In genomic region chr12:54680374-54680773, GRCh38 we compare ENCODE assay signal across 8 cellular contexts. TPM values are rescaled to one million over a fixed set of nuclear protein-coding genes. Genes with fewer than 3 reads are reported as not detected.
DNase-seq lines count a peak whose midpoint lies in the region; ATAC-seq and TF ChIP-seq lines count a peak whose summit lies in the region.

No MANE protein-coding gene starts in this region.

- H3K36me3 Mint-ChIP-seq in activated T-cell treated with anti-CD3 and anti-CD28 coated beads, Interleukin-2, amount 50 U/mL, for 24 hours (ENCODE audit: low read depth) = no peaks in the 10 kb centered on the region

- H3K27ac Mint-ChIP-seq in activated T-cell treated with anti-CD3 and anti-CD28 coated beads, Interleukin-2, amount 50 U/mL, for 24 hours = no peak overlapping the region

- POLR2A ChIA-PET in RWPE1 (lab: Yijun Ruan, JAX; ENCODE audit: low non-redundant PET) = no interaction called here

- H3K4me3 Mint-ChIP-seq in activated T-cell treated with anti-CD3 and anti-CD28 coated beads, Interleukin-2, amount 50 U/mL, for 24 hours = no peak overlapping the region

- H3K4me3 ChIP-seq in epithelial cell of proximal tubule (ENCODE audit: low read depth, low read length) = no peak overlapping the region

- H3K9me3 Mint-ChIP-seq in activated T-cell treated with anti-CD3 and anti-CD28 coated beads, Interleukin-2, amount 50 U/mL, for 24 hours = no peaks in the 10 kb centered on the region

- H3K27ac ChIP-seq in RWPE1 = no peak overlapping the region

- ATAC-seq in HG02884 (IDR thresholded peaks at IDR 0.05; ENCODE audit: unreplicated experiment) (peak; percentile 85), HG03571 (IDR thresholded peaks at IDR 0.05; ENCODE audit: unreplicated experiment) (no peak)

- TF ChIP-seq CTCF in RWPE1 (conservative IDR thresholded peaks at IDR 0.05; ENCODE audit: low read depth) = peak; percentile 24; the same call in 1 of the 2 replicates
- TF ChIP-seq CTCF in epithelial cell of proximal tubule (conservative IDR thresholded peaks at IDR 0.05; ENCODE audit: low read depth, low read length) = peak; percentile 59

- H3K4me1 Mint-ChIP-seq in activated T-cell treated with anti-CD3 and anti-CD28 coated beads, Interleukin-2, amount 50 U/mL, for 24 hours (ENCODE audit: low read depth) = no peaks in the 10 kb centered on the region

- H3K27me3 Mint-ChIP-seq in activated T-cell treated with anti-CD3 and anti-CD28 coated beads, Interleukin-2, amount 50 U/mL, for 24 hours = peaks cover 67% of the 10 kb centered on the region

- CTCF ChIA-PET in RWPE1 (lab: Yijun Ruan, JAX) = interaction anchor here (0.6 to 1.5 kb wide), 3 partner anchors 22 to 524 kb away, joined by 4 read pairs; no protein-coding TSS in a partner anchor

- DNase-seq in activated T-cell treated with anti-CD3 and anti-CD28 coated beads for 24 hours (ENCODE audit: low read depth) = peak; percentile 14
- no peak for DNase-seq in activated T-cell treated with anti-CD3 and anti-CD28 coated beads, Interleukin-2, amount 50 U/mL, for 24 hours
- DNase-seq in RWPE1 (ENCODE audit: low spot score) = peak; percentile 37
- DNase-seq in epithelial cell of proximal tubule (ENCODE audit: low read depth) = no peak
- DNase-seq in stimulated activated CD4-positive, alpha-beta T cell treated with anti-CD3 and anti-CD28 coated beads, Interleukin-15, amount 100 ng/mL, for 24 hours = peak; percentile 56
- no peak for DNase-seq in NCI-H128 (lab: John Stamatoyannopoulos, UW; ENCODE audit: unreplicated experiment)

RNA-seq across cellular contexts. Expression of gene DCD, which starts 32.2 kb away (rescaled TPM):
- not detected in 2 replicates for total RNA-seq in epithelial cell of proximal tubule

RNA-seq across cellular contexts. Expression of gene LACRT, which starts 45.7 kb away (rescaled TPM):
- not detected in 2 replicates for total RNA-seq in epithelial cell of proximal tubule

Comparison
In these comparisons a context has a peak if more than half of its experiments do, and no peak if none do; other contexts are left out.
1. DNase-seq: peak in activated T-cell treated with anti-CD3 and anti-CD28 coated beads for 24 hours (single experiment), RWPE1 (single experiment) and stimulated activated CD4-positive, alpha-beta T cell treated with anti-CD3 and anti-CD28 coated beads, Interleukin-15, amount 100 ng/mL, for 24 hours (single experiment); none in activated T-cell treated with anti-CD3 and anti-CD28 coated beads, Interleukin-2, amount 50 U/mL, for 24 hours (single experiment), epithelial cell of proximal tubule (single experiment) and NCI-H128 (single experiment).